In the genomic region with DNA sequence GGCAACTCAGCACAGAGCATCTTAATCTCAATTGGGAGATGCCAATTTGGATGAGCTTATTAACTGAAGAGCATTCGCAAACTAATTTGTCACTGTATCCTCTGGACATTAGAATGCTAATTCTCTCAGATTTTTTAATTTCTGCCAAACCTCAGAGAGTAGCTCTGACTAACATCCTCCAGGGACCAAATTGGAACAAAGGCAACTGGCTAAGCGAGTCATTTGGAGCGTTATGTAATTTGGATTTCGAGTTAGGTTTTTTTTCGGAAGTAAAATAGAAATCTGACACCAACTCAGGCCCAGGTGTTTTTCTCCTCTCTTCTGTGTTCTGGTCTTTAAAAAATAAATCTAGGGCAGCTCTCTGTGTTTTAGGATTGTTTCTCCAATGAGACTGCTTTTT, we compare ENCODE assay signal across 15 cellular contexts.
DNase-seq lines count a peak whose midpoint lies in the region; ATAC-seq and TF ChIP-seq lines count a peak whose summit lies in the region.
"Had no signal": no experiment of that assay in that cellular context is flagged by ENCODE, and none has a peak within 500 bp of the region (broad histone marks: within the 10 kb centered on the region; RNA-seq: fewer than 3 reads in every experiment).

No MANE protein-coding gene starts in this region.

- DNase-seq in Right ventricle myocardium inferior (ENCODE audit: missing footprints): no peak
- DNase-seq in right atrium auricular region (ENCODE audit: low spot score): no peak
- peak; percentile 80 for DNase-seq in RPMI7951 (ENCODE audit: low read depth)
- no peak for DNase-seq in glutamatergic neuron
- DNase-seq in NCI-H510A treated with DMSO at 0.1 percent for 48 hours (lab: John Stamatoyannopoulos, UW): no peak
- no peak for DNase-seq in T-helper 9 cell
- DNase-seq: BE2C; GDM1; NCI-H2029; pancreas; RPMI8226; stimulated activated CD4-positive, alpha-beta T cell treated with anti-CD3 and anti-CD28 coated beads, Interleukin-4, amount 100 ng/mL, for 24 hours had no signal

- H3K4me1 ChIP-seq in right atrium auricular region: no peaks in the 10 kb centered on the region
- H3K4me1 ChIP-seq: BE2C, pancreas had no signal

- peak overlapping the region in 1 of 2 donors; percentile 14 for H3K27ac ChIP-seq in right atrium auricular region
- H3K27ac ChIP-seq: pancreas had no signal

- TF ChIP-seq CTCF in right atrium auricular region (IDR thresholded peaks at IDR 0.05) (no peak), glutamatergic neuron (IDR thresholded peaks at IDR 0.05; ENCODE audit: partially characterized antibody, unreplicated experiment) (no peak)

- peaks cover 3% of the 10 kb centered on the region for H3K27me3 Mint-ChIP-seq in glutamatergic neuron (ENCODE audit: unreplicated experiment)
- H3K27me3 Mint-ChIP-seq: central memory CD8-positive, alpha-beta T cell had no signal

- H3K4me1 Mint-ChIP-seq in glutamatergic neuron (ENCODE audit: low read depth, unreplicated experiment): peaks cover 25% of the 10 kb centered on the region
- H3K4me1 Mint-ChIP-seq: central memory CD8-positive, alpha-beta T cell had no signal

- intact Hi-C loops in Right ventricle myocardium inferior (cut with DNase I): no loop called here

- no peak overlapping the region for H3K27ac Mint-ChIP-seq in glutamatergic neuron (ENCODE audit: unreplicated experiment)

- H3K4me3 ChIP-seq in right atrium auricular region: no peak overlapping the region
- H3K4me3 ChIP-seq: pancreas had no signal

- H3K36me3 ChIP-seq in right atrium auricular region: no peaks in the 10 kb centered on the region
- H3K36me3 ChIP-seq: BE2C, pancreas had no signal

- ATAC-seq in Right ventricle myocardium inferior (peak; percentile 74), HG03108 (IDR thresholded peaks at IDR 0.05; ENCODE audit: unreplicated experiment) (no peak), HG02759 (IDR thresholded peaks at IDR 0.05; ENCODE audit: unreplicated experiment) (no peak)

- H3K27me3 ChIP-seq in right atrium auricular region: no peaks in the 10 kb centered on the region
- H3K27me3 ChIP-seq: BE2C, pancreas had no signal

- peak overlapping the region; percentile 22 for H3K4me3 Mint-ChIP-seq in glutamatergic neuron (ENCODE audit: unreplicated experiment)
- H3K4me3 Mint-ChIP-seq: central memory CD8-positive, alpha-beta T cell had no signal

- peaks cover 2% of the 10 kb centered on the region for H3K9me3 Mint-ChIP-seq in glutamatergic neuron (ENCODE audit: unreplicated experiment)

- H3K9me3 ChIP-seq in right atrium auricular region: no peaks in the 10 kb centered on the region
- H3K9me3 ChIP-seq: BE2C, pancreas had no signal

- peaks cover 4% of the 10 kb centered on the region for H3K36me3 Mint-ChIP-seq in glutamatergic neuron (ENCODE audit: unreplicated experiment)
